ENCODE assay signal across 22 cellular contexts in genomic region chr13:107838592-107839161, GRCh38.
DNase-seq lines count a peak whose midpoint lies in the region; ATAC-seq, FAIRE-seq and TF ChIP-seq lines count a peak whose summit lies in the region.
"Had no signal": no experiment of that assay in that cellular context is flagged by ENCODE, and none has a peak within 500 bp of the region (broad histone marks: within the 10 kb centered on the region; RNA-seq: fewer than 3 reads in every experiment).

No MANE protein-coding gene starts in this region.

- no peak overlapping the region for H3K9ac ChIP-seq in H1 (replicated peaks in 1 of 4; ENCODE audit: extremely low read depth in 1 of 4, low read depth in 3 of 4, low read length in 3 of 4)

- H3K4me1 ChIP-seq in H1 (replicated peaks in 1 of 4; ENCODE audit: control insufficient read depth in 3 of 4, insufficient read depth in 4 of 4, low read length in 3 of 4): peaks cover 5 to 25% (median 17%) of the 10 kb centered on the region in 4 experiments
- peaks cover 30% of the 10 kb centered on the region for H3K4me1 ChIP-seq in osteoblast (ENCODE audit: insufficient read depth, low read length)

- H3K79me2 ChIP-seq in H1 (ENCODE audit: control insufficient read depth in 1 of 2, insufficient read depth in 2 of 2, low read length in 2 of 2) (peaks cover 0 to 6% of the 10 kb centered on the region in 2 experiments; a peak in 1 of 4 replicates), osteoblast (ENCODE audit: insufficient read depth, low read length) (peaks cover 28% of the 10 kb centered on the region)

- no peak overlapping the region for H2AK5ac ChIP-seq in H1 (ENCODE audit: low read depth, low read length)

- CTCF ChIA-PET in H1 (lab: Charles Lee; ENCODE audit: partially characterized antibody): no interaction called here

- H3K14ac ChIP-seq in H1 (ENCODE audit: insufficient read length): no peak overlapping the region

- no peak for TF ChIP-seq RAD21 in H1 (IDR thresholded peaks at IDR 0.05 in 1 of 2, conservative IDR thresholded peaks at IDR 0.05 in 1 of 2; ENCODE audit: low read depth in 2 of 2, low read length in 2 of 2)

- H4K8ac ChIP-seq in H1 (ENCODE audit: extremely low read depth, insufficient read depth, low read length): no peak overlapping the region

- no peaks in the 10 kb centered on the region for H3K23me2 ChIP-seq in H1 (ENCODE audit: low read depth, low read length)

- H2BK12ac ChIP-seq in H1 (ENCODE audit: low read depth, low read length): no peak overlapping the region

- H2BK120ac ChIP-seq in H1 (replicated peaks; ENCODE audit: low read depth, low read length): no peak overlapping the region

- H3K23ac ChIP-seq in H1 (ENCODE audit: insufficient read length): no peak overlapping the region

- intact Hi-C loops in left colon (cut with DNase I, micrococcal nuclease): no loop called here

- no peak overlapping the region for H2BK20ac ChIP-seq in H1 (ENCODE audit: low read length)

- 30% methylated on average over 3 of the region's 3 CpGs; no CpG with 5 or more reads in 1 of the 2 experiments for WGBS in H1 (ENCODE audit: extremely low coverage in 1 of 2, insufficient coverage in 1 of 2, insufficient read length in 1 of 2, insufficient replicate concordance in 2 of 2, low coverage in 1 of 2, low lambda C conversion rate in 2 of 2, missing lambda C conversion rate in 1 of 2), 2 experiments

- no peak overlapping the region for H3K27ac ChIP-seq in H1 (ENCODE audit: low read depth, low read length)
- H3K27ac ChIP-seq in osteoblast (ENCODE audit: low read depth, low read length): no peak overlapping the region
- H3K27ac ChIP-seq: neutrophil had no signal

- no peak overlapping the region for H2AFZ ChIP-seq in H1 (ENCODE audit: low read length)
- no peak overlapping the region for H2AFZ ChIP-seq in osteoblast (ENCODE audit: low read length)

- H3K18ac ChIP-seq in H1 (ENCODE audit: extremely low read depth, low read length): no peak overlapping the region; the same call in 1 of the 2 replicates

- TF ChIP-seq CTCF in H1 (IDR thresholded peaks at IDR 0.05; ENCODE audit: control extremely low read depth in 1 of 3, insufficient read depth in 1 of 3, low read depth in 1 of 3, low read length in 3 of 3): no peak
- TF ChIP-seq CTCF in osteoblast (IDR thresholded peaks at IDR 0.05; ENCODE audit: extremely low read depth, low read depth, low read length): no peak

- no peak overlapping the region for H2BK5ac ChIP-seq in H1 (ENCODE audit: low read depth, low read length)

- no peaks in the 10 kb centered on the region for H3K79me1 ChIP-seq in H1 (ENCODE audit: low read depth, low read length)

- peak overlapping the region in 1 of 4 experiments; percentile 7; a peak in 1 of 8 replicates for H3K4me3 ChIP-seq in H1 (ENCODE audit: extremely low read depth in 1 of 4, insufficient read depth in 2 of 4, low read depth in 3 of 4, low read length in 4 of 4)
- no peak overlapping the region for H3K4me3 ChIP-seq in osteoblast (ENCODE audit: insufficient read depth, low read length)

- DNase-seq in COLO668 (lab: John Stamatoyannopoulos, UW; ENCODE audit: unreplicated experiment): peak; percentile 46
- peak; percentile 84 to 97 (median 97) for DNase-seq in NCI-H1417 (lab: John Stamatoyannopoulos, UW)
- peak; percentile 91 for DNase-seq in NCI-H345 (lab: John Stamatoyannopoulos, UW)
- DNase-seq in H1 (ENCODE audit: low read depth in 1 of 2, low spot score in 2 of 2): no peak
- no peak for DNase-seq in left colon
- no peak for DNase-seq in osteoblast (ENCODE audit: insufficient read length, low spot score, missing footprints)
- DNase-seq: activated CD4-positive, CD25-positive, alpha-beta regulatory T cell treated with anti-CD3 and anti-CD28 coated beads, Interleukin-2, amount 50 U/mL, for 72 hours; activated CD8-positive, alpha-beta T cell treated with anti-CD3 and anti-CD28 coated beads, Interleukin-2, amount 10 ng/mL, durations not matched to agents 7 days and 5 days; activated naive CD4-positive, alpha-beta T cell; activated T-cell treated with anti-CD3 and anti-CD28 coated beads, Interleukin-2, amount 50 U/mL, for 24 hours; amniotic stem cell; DND-41; glutamatergic neuron; left ventricle myocardium superior; NCI-H1930; small intestine; stimulated activated naive CD4-positive, alpha-beta T cell; T-helper 9 cell had no signal

- H3K27me3 ChIP-seq in H1 (replicated peaks in 1 of 4; ENCODE audit: control insufficient read depth in 3 of 4, extremely low read depth in 1 of 4, insufficient read depth in 3 of 4, low read length in 3 of 4) (no peaks in the 10 kb centered on the region), osteoblast (ENCODE audit: insufficient read depth, low read length) (no peaks in the 10 kb centered on the region)
- H3K27me3 ChIP-seq: neutrophil had no signal

- TF ChIP-seq EP300 in H1 (IDR thresholded peaks at IDR 0.05; ENCODE audit: borderline replicate concordance in 1 of 2, low read depth in 2 of 2, low read length in 2 of 2): no peak

- no peak overlapping the region for H3K56ac ChIP-seq in H1 (replicated peaks; ENCODE audit: insufficient read length, low read depth, low read length)

- no peaks in the 10 kb centered on the region for H4K20me1 ChIP-seq in H1 (replicated peaks in 1 of 2; ENCODE audit: control insufficient read depth in 1 of 2, insufficient read depth in 2 of 2, low read length in 2 of 2)
- no peaks in the 10 kb centered on the region for H4K20me1 ChIP-seq in osteoblast (ENCODE audit: insufficient read depth, low read length)

- no peak overlapping the region for H3K4ac ChIP-seq in H1 (replicated peaks; ENCODE audit: insufficient read length, low read depth, low read length)

- TF ChIP-seq POLR2A in H1 (IDR thresholded peaks at IDR 0.05; ENCODE audit: control extremely low read depth in 1 of 2, low read depth in 2 of 2, low read length in 2 of 2): no peak

- no peaks in the 10 kb centered on the region for H3K9me3 ChIP-seq in H1 (ENCODE audit: insufficient read depth in 2 of 2, low read depth in 1 of 2, low read length in 1 of 2)
- H3K9me3 ChIP-seq in osteoblast (ENCODE audit: low read depth, low read length): no peaks in the 10 kb centered on the region
- H3K9me3 ChIP-seq: neutrophil had no signal

- no peak for FAIRE-seq in H1 (lab: Jason Lieb, UNC)
- FAIRE-seq: HepG2, small intestine had no signal

- no peak overlapping the region for H4K91ac ChIP-seq in H1 (replicated peaks; ENCODE audit: insufficient read length, low read length)

- no peak for ATAC-seq in left colon
- ATAC-seq in HG03095 (IDR thresholded peaks at IDR 0.05; ENCODE audit: unreplicated experiment): no peak
- no peak for ATAC-seq in HG02970 (IDR thresholded peaks at IDR 0.05; ENCODE audit: low FRiP score, unreplicated experiment)
- ATAC-seq: activated CD8-positive, alpha-beta T cell treated with anti-CD3 and anti-CD28 coated beads, Interleukin-2, amount 10 ng/mL, durations not matched to agents 7 days and 5 days; HepG2; left ventricle myocardium superior had no signal

- H3K36me3 ChIP-seq in H1 (ENCODE audit: control insufficient read depth in 2 of 4, insufficient read depth in 4 of 4, low read length in 3 of 4) (no peaks in the 10 kb centered on the region), osteoblast (ENCODE audit: insufficient read depth, low read length) (no peaks in the 10 kb centered on the region)
- H3K36me3 ChIP-seq: neutrophil had no signal

- H2BK15ac ChIP-seq in H1 (ENCODE audit: low read length): no peak overlapping the region

- POLR2A ChIA-PET in H1 (lab: Charles Lee; ENCODE audit: partially characterized antibody): no interaction called here

- H4K5ac ChIP-seq in H1 (ENCODE audit: insufficient read length, low read depth, low read length): no peak overlapping the region

- H3K4me2 ChIP-seq in H1 (ENCODE audit: insufficient read depth in 1 of 2, low read depth in 2 of 2, low read length in 2 of 2): peak overlapping the region; percentile 30 to 50; a peak in 2 of 4 replicates
- H3K4me2 ChIP-seq in osteoblast (ENCODE audit: insufficient read depth, low read length): no peak overlapping the region

TF ChIP-seq in H1, 55 proteins besides CTCF, POLR2A, EP300 and RAD21 (continues in another document):
- TF ChIP-seq YY1 (IDR thresholded peaks at IDR 0.05; ENCODE audit: low read depth, low read length) (no peak), CEBPB (IDR thresholded peaks at IDR 0.05; ENCODE audit: low read depth, low read length) (no peak), CHD1 (IDR thresholded peaks at IDR 0.05; ENCODE audit: low read depth, low read length) (no peak)

Comparison
In these comparisons a context has a peak if more than half of its experiments do, and no peak if none do; other contexts are left out.
1. DNase-seq: peak in COLO668 (single experiment), NCI-H1417 (3 of 3) and NCI-H345 (single experiment); none in H1 (0 of 2), left colon (0 of 2) and osteoblast (single experiment).